In the genomic region with DNA sequence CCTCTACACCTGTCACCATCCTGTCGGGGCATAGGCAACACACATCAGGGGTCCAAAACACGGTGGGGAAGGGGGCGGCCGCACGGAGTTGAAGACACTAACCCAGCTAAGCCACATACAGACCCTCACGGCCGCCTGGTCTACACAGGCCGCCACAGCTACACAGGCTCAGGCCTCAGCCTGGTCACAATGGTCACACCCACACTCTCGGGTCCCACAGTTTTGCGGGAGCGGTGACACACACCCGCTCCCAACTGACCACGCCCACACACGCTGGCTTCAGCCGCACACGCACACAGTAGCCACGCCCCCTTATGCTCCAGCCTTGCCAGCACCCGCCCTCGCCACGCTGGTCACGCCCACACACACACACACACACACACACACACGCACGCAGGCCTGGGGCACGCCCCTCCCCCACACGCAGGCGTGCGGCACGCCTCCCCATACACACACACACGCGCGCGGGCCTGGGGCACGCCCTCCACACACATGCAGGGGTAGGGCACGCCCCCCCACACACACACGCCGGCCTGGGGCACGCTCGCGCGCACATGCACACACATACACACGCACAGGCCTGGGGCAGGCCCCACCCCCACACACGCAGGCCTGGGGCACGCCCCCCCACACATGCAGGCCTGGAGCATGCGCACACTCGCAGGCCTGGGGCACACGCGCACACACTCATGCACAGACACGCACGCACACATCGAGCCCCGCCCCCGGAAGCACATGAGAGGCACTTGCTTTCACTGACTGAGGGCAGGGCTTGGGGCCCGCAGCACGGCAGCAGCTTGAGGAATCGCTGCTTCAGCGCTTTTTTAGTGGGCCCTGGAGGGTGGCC, we compare ENCODE assay signal across 8 cellular contexts. TPM values are rescaled to one million over a fixed set of nuclear protein-coding genes. Genes with fewer than 3 reads are reported as not detected.
DNase-seq lines count a peak whose midpoint lies in the region; ATAC-seq and TF ChIP-seq lines count a peak whose summit lies in the region.

No MANE protein-coding gene starts in this region.

- peak overlapping the region; percentile 99 for H3K27ac Mint-ChIP-seq in CD4-positive, alpha-beta T cell

- peaks cover 55% of the 10 kb centered on the region for H3K4me1 Mint-ChIP-seq in CD4-positive, alpha-beta T cell (ENCODE audit: low read depth)

- TF ChIP-seq POLR2A in erythroblast (IDR thresholded peaks at IDR 0.05; ENCODE audit: low read length), result no peak

- peak overlapping the region; percentile 84 for H3K9ac ChIP-seq in OCI-LY1 (ENCODE audit: low read length)

- peaks cover 25% of the 10 kb centered on the region for H3K4me1 ChIP-seq in OCI-LY1 (ENCODE audit: insufficient read depth, low read length, severe bottlenecking)

- intact Hi-C loops in CD4-positive, alpha-beta T cell (cut with DNase I, micrococcal nuclease), result loop anchor here (1.0 to 5.0 kb wide), 5 partner anchors 11 to 287 kb away; a partner anchor contains a TSS

- peak overlapping the region; percentile 47 for H3K4me3 ChIP-seq in HL-60 (replicated peaks; ENCODE audit: insufficient read depth, low read length)
- peak overlapping the region; percentile 55 for H3K4me3 ChIP-seq in OCI-LY1 (ENCODE audit: low read depth, low read length, poor library complexity, severe bottlenecking)

- peak overlapping the region; percentile 76 for H3K27ac ChIP-seq in CD4-positive, alpha-beta T cell (ENCODE audit: low read depth, low read length)
- peak overlapping the region; percentile 56 for H3K27ac ChIP-seq in HL-60 (replicated peaks)
- peak overlapping the region; percentile 94 for H3K27ac ChIP-seq in OCI-LY1 (ENCODE audit: low read depth, low read length, poor library complexity, severe bottlenecking)

- POLR2A ChIA-PET in CD4-positive, alpha-beta T cell (lab: Charles Lee), result interaction anchor here (0.6 to 16.7 kb wide), 6 partner anchors 11 to 321 kb away, joined by 3 to 223 read pairs (median 4); a partner anchor contains a TSS

- no peaks in the 10 kb centered on the region for H3K9me2 ChIP-seq in OCI-LY1 (ENCODE audit: low read depth, low read length)

- no peaks in the 10 kb centered on the region for H3K9me3 ChIP-seq in CD4-positive, alpha-beta T cell (ENCODE audit: control insufficient read depth, low read length)
- no peaks in the 10 kb centered on the region for H3K9me3 ChIP-seq in OCI-LY1 (ENCODE audit: low read length)

- H3K27me3 ChIP-seq in CD4-positive, alpha-beta T cell (ENCODE audit: control insufficient read depth, insufficient read depth, low read length), result no peaks in the 10 kb centered on the region
- H3K27me3 ChIP-seq in HL-60 (ENCODE audit: insufficient read depth, poor library complexity, severe bottlenecking), result no peaks in the 10 kb centered on the region
- H3K27me3 ChIP-seq in OCI-LY1 (ENCODE audit: insufficient read depth, low read length), result no peaks in the 10 kb centered on the region

- H4K20me1 ChIP-seq in OCI-LY1 (ENCODE audit: insufficient read depth, low read length), result no peaks in the 10 kb centered on the region

- ATAC-seq in CD4-positive, alpha-beta T cell (ENCODE audit: poor library complexity), result peak; percentile 79
- ATAC-seq in GM19463 (IDR thresholded peaks at IDR 0.05; ENCODE audit: unreplicated experiment), result peak; percentile 72

- peak; percentile 91 to 98 (median 93) for DNase-seq in CD4-positive, alpha-beta T cell
- peak; percentile 90 to 96 for DNase-seq in HL-60 (ENCODE audit: low read depth in 1 of 2, low spot score in 1 of 2)
- DNase-seq in activated T-cell treated with anti-CD3 and anti-CD28 coated beads for 48 hours (ENCODE audit: low read depth), result peak; percentile 86
- peak; percentile 93 to 94 for DNase-seq in erythroblast (lab: John Stamatoyannopoulos, UW)
- DNase-seq in myocyte (ENCODE audit: low read depth), result peak; percentile 88
- DNase-seq in stimulated activated CD8-positive, alpha-beta memory T cell treated with anti-CD3 and anti-CD28 coated beads, Interleukin-7, amount 100 ng/mL, for 4 hours (ENCODE audit: low read depth in 2 of 2), result peak; percentile 90

- peak overlapping the region; percentile 83 for H3K4me2 ChIP-seq in OCI-LY1 (ENCODE audit: low read length)

- no peaks in the 10 kb centered on the region for H3K9me3 Mint-ChIP-seq in CD4-positive, alpha-beta T cell

- H3F3A ChIP-seq in OCI-LY1 (ENCODE audit: insufficient read depth, low read length), result 0 out of 2 replicates have a peak, but pooled peaks cover 4% of the 10 kb centered on the region

- CTCF ChIA-PET in CD4-positive, alpha-beta T cell (lab: Charles Lee), result interaction anchor here (5.3 kb wide), 1 partner anchor 11 kb away, joined by 24 read pairs; no protein-coding TSS in a partner anchor

- H3K36me3 Mint-ChIP-seq in CD4-positive, alpha-beta T cell (ENCODE audit: low read depth), result peaks cover 9% of the 10 kb centered on the region

- no peak for TF ChIP-seq CTCF in CD4-positive, alpha-beta T cell (IDR thresholded peaks at IDR 0.05)
- TF ChIP-seq CTCF in HL-60 (IDR thresholded peaks at IDR 0.05; ENCODE audit: insufficient read depth, low read length), result no peak
- TF ChIP-seq CTCF in OCI-LY1 (IDR thresholded peaks at IDR 0.05; ENCODE audit: low read length), result no peak

- no peaks in the 10 kb centered on the region for H3K36me3 ChIP-seq in OCI-LY1 (ENCODE audit: insufficient read depth, low read length)

- H3K4me3 Mint-ChIP-seq in CD4-positive, alpha-beta T cell, result peak overlapping the region; percentile 94

- H2AFZ ChIP-seq in OCI-LY1 (ENCODE audit: low read length), result no peak overlapping the region

- no peaks in the 10 kb centered on the region for H3K79me2 ChIP-seq in OCI-LY1 (ENCODE audit: insufficient read depth, low read length)

- H3K27me3 Mint-ChIP-seq in CD4-positive, alpha-beta T cell, result peaks cover 5% of the 10 kb centered on the region

RNA-seq across cellular contexts. Expression of a gene that starts 12.3 kb away (rescaled TPM):
- 100 to 1,000 TPM; 395 to 416 TPM for total RNA-seq in CD4-positive, alpha-beta T cell
- total RNA-seq in myocyte, result 77.9 and 89.4 TPM in 2 replicates
- polyA plus RNA-seq in myocyte (2012), result 53.8 TPM

RNA-seq across cellular contexts. Expression of a gene that starts 13.1 kb away (rescaled TPM):
- 1 to 10 TPM in 1 of 2 experiments, under 1 TPM in 1; 0.77 to 1.6 TPM for total RNA-seq in CD4-positive, alpha-beta T cell
- total RNA-seq in myocyte, result 0.45 and 0.83 TPM in 2 replicates
- 2.0 TPM for polyA plus RNA-seq in myocyte (2012)

RNA-seq across cellular contexts. Expression of a gene that starts 47.3 kb away (rescaled TPM):
- total RNA-seq in CD4-positive, alpha-beta T cell, result 10 to 100 TPM; 15.5 to 15.8 TPM
- total RNA-seq in myocyte, result 60.9 and 62.4 TPM in 2 replicates
- 60.3 TPM for polyA plus RNA-seq in myocyte (2012)

RNA-seq across cellular contexts. Expression of a gene that starts 54.6 kb away (rescaled TPM):
- not detected for total RNA-seq in CD4-positive, alpha-beta T cell
- 0.35 TPM in 1 of 2 replicates, not detected in the other for total RNA-seq in myocyte
- not detected for polyA plus RNA-seq in myocyte (2012)

Comparison
In these comparisons a context has a peak if more than half of its experiments do, and no peak if none do; other contexts are left out.
1. Peak in every context shown above with its lines: DNase-seq, ATAC-seq, H3K4me3 ChIP-seq and H3K27ac ChIP-seq.